29 cellular contexts compared by ENCODE assay signal in the genomic region with DNA sequence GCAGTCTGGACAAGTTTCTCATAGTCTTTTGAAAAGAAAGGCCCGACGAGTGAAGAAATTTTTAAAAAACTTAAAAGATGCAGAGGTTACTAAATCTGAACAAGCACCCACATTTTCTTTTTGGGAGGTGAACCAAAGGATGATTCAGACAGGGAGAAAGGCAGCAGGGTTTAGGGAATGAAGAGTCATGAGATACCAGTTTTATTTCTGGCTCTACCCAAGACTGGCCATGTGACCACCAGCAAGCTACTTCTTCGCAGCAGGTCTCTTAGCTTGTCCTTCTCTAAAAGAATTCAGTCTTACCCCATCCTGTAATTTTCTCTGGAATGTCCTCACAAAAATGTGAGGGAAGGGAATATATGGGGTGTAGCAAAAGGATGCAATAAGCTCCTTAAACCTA.
"Had no signal": no experiment of that assay in that cellular context is flagged by ENCODE, and none has a peak within 500 bp of the region (broad histone marks: within the 10 kb centered on the region; RNA-seq: fewer than 3 reads in every experiment).

No MANE protein-coding gene starts in this region.

- H3K4me1 ChIP-seq: esophagus squamous epithelium, heart right ventricle, lower lobe of right lung, parathyroid adenoma, prostate gland, stomach, tibial nerve, upper lobe of right lung, uterus had no signal

- H2AFZ ChIP-seq: neural progenitor cell, parathyroid adenoma had no signal

- H3K9me3 ChIP-seq: esophagus squamous epithelium, lower lobe of right lung, mucosa of descending colon, prostate gland, thoracic aorta, tibial nerve, upper lobe of right lung, uterus had no signal

- H3K36me3 ChIP-seq: esophagus squamous epithelium, lower lobe of right lung, neural progenitor cell, prostate gland, thoracic aorta, upper lobe of right lung, uterus had no signal

- H3K4me2 ChIP-seq: neural progenitor cell had no signal

- DNase-seq: cortex of kidney; effector memory CD8-positive, alpha-beta T cell; erythroblast; esophagus squamous epithelium; foreskin fibroblast; glutamatergic neuron; heart right ventricle; hypothalamus; immature natural killer cell; left ventricle myocardium superior; lower lobe of right lung; mucosa of descending colon; naive B cell; right cardiac atrium; small intestine; stimulated activated CD4-positive, alpha-beta T cell treated with anti-CD3 and anti-CD28 coated beads, Interleukin-12 subunit alpha, Interleukin-12 subunit beta, amount 100 ng/mL, for 4 hours; stimulated activated CD4-positive, alpha-beta T cell treated with anti-CD3 and anti-CD28 coated beads, Interleukin-1b, Interleukin-23, amount 100 ng/mL, for 48 hours; stimulated activated CD4-positive, alpha-beta T cell treated with anti-CD3 and anti-CD28 coated beads, Interleukin-4, amount 100 ng/mL, for 1 hour; stimulated activated CD8-positive, alpha-beta memory T cell treated with anti-CD3 and anti-CD28 coated beads, Interleukin-4, amount 100 ng/mL, for 48 hours; stimulated activated naive CD4-positive, alpha-beta T cell treated with Interleukin-2 at 50 U/mL for 16 hours; stomach; upper lobe of right lung; uterus had no signal

- H3K9ac ChIP-seq: neural progenitor cell, parathyroid adenoma had no signal

- ATAC-seq: effector memory CD8-positive, alpha-beta T cell; heart right ventricle; left ventricle myocardium superior; lower lobe of right lung; mucosa of descending colon; natural killer cell treated with Interleukin-12 subunit alpha and Interleukin-12 subunit beta and Interleukin-15 and Interleukin-18, amount 100 ng/mL, for 72 hours; right cardiac atrium; upper lobe of right lung had no signal

- H3K27ac ChIP-seq: esophagus squamous epithelium, heart right ventricle, lower lobe of right lung, neural progenitor cell, parathyroid adenoma, prostate gland, stomach, thoracic aorta, tibial nerve, upper lobe of right lung, uterus had no signal

- H3K27me3 ChIP-seq: neural progenitor cell, upper lobe of right lung, uterus had no signal

- H3K4me3 ChIP-seq: esophagus squamous epithelium, heart right ventricle, lower lobe of right lung, mucosa of descending colon, neural progenitor cell, prostate gland, stomach, thoracic aorta, tibial nerve, upper lobe of right lung, uterus had no signal

- H3K79me2 ChIP-seq: parathyroid adenoma had no signal
